ENCODE assay signal across 4 cellular contexts in genomic region chr20:17731233-17731632, GRCh38. TPM values are rescaled to one million over a fixed set of nuclear protein-coding genes. Genes with fewer than 3 reads are reported as not detected.
"Had no signal": no experiment of that assay in that cellular context is flagged by ENCODE, and none has a peak within 500 bp of the region (broad histone marks: within the 10 kb centered on the region; RNA-seq: fewer than 3 reads in every experiment).

No MANE protein-coding gene starts in this region.

- DNase-seq: GDM1, GF-D8 had no signal

- ATAC-seq: GM12878 had no signal

- H3K4me3 ChIP-seq: GM12878 had no signal

RNA-seq across cellular contexts. Expression of gene BANF2, which starts 31.5 kb away (rescaled TPM):
- total RNA-seq: G401, GM12878 had no signal
- polyA plus RNA-seq: GM12878 had no signal
